Comparison of ENCODE assay signal across 16 cellular contexts in genomic region chr12:113292091-113292490, GRCh38. TPM values are rescaled to one million over a fixed set of nuclear protein-coding genes. Genes with fewer than 3 reads are reported as not detected.
DNase-seq lines count a peak whose midpoint lies in the region; ATAC-seq and TF ChIP-seq lines count a peak whose summit lies in the region.
"Had no signal": no experiment of that assay in that cellular context is flagged by ENCODE, and none has a peak within 500 bp of the region (broad histone marks: within the 10 kb centered on the region; RNA-seq: fewer than 3 reads in every experiment).

No MANE protein-coding gene starts in this region.

- DNase-seq in AG04450 (ENCODE audit: low read depth, low spot score) (peak; percentile 16), astrocyte of the spinal cord (ENCODE audit: low read depth, low spot score) (peak; percentile 34), iris pigment epithelial cell (ENCODE audit: low read depth) (peak; percentile 88), GM23338 (ENCODE audit: low spot score) (no peak), NCI-H2107 (lab: John Stamatoyannopoulos, UW) (no peak)
- DNase-seq in CD8-positive, alpha-beta T cell: no peak
- DNase-seq in activated CD4-positive, alpha-beta T cell treated with anti-CD3 and anti-CD28 coated beads for 1 hour: no peak
- DNase-seq: activated T-cell treated with anti-CD3 and anti-CD28 coated beads, Interleukin-2, amount 50 U/mL, for 48 hours; gastrocnemius medialis; natural killer cell; NCI-H2029; NCI-H510A; stimulated activated naive CD8-positive, alpha-beta T cell treated with anti-CD3 and anti-CD28 coated beads, Interleukin-15, amount 100 ng/mL, for 72 hours; uterus had no signal

- H4K20me1 ChIP-seq in GM23338 (replicated peaks; ENCODE audit: insufficient read depth): no peaks in the 10 kb centered on the region

- H3K4me1 ChIP-seq in CD8-positive, alpha-beta T cell (ENCODE audit: insufficient read depth, low read length): no peaks in the 10 kb centered on the region
- no peaks in the 10 kb centered on the region for H3K4me1 ChIP-seq in GM23338 (ENCODE audit: insufficient read depth)
- H3K4me1 ChIP-seq: uterus had no signal

- no peak overlapping the region for H3K4me3 ChIP-seq in AG04450 (ENCODE audit: low read depth, low read length)
- no peak overlapping the region for H3K4me3 ChIP-seq in CD8-positive, alpha-beta T cell (ENCODE audit: low read depth, low read length)
- H3K4me3 ChIP-seq in astrocyte of the spinal cord (ENCODE audit: low read depth, low read length): no peak overlapping the region
- H3K4me3 ChIP-seq in GM23338: no peak overlapping the region
- H3K4me3 ChIP-seq: gastrocnemius medialis, SJSA1, uterus had no signal

- TF ChIP-seq CTCF in AG04450 (IDR thresholded peaks at IDR 0.05; ENCODE audit: low read depth, low read length) (no peak), astrocyte of the spinal cord (IDR thresholded peaks at IDR 0.05; ENCODE audit: low read depth, low read length) (no peak), GM23338 (conservative IDR thresholded peaks at IDR 0.05; ENCODE audit: low read depth in 2 of 2) (no peak)
- TF ChIP-seq CTCF in CD8-positive, alpha-beta T cell (IDR thresholded peaks at IDR 0.05): no peak

- peaks cover 68% of the 10 kb centered on the region for H3K36me3 Mint-ChIP-seq in CD8-positive, alpha-beta T cell
- peaks cover 12% of the 10 kb centered on the region for H3K36me3 Mint-ChIP-seq in GM23338 (ENCODE audit: low read depth)
- H3K36me3 Mint-ChIP-seq: natural killer cell had no signal

- H3K4me2 ChIP-seq in GM23338: no peak overlapping the region

- in situ Hi-C loops in astrocyte of the spinal cord (cut with HindIII; ENCODE audit: low sequenced_read_pairs): no loop called here

- H3K4me1 Mint-ChIP-seq in CD8-positive, alpha-beta T cell (ENCODE audit: low read depth): no peaks in the 10 kb centered on the region
- 0 out of 3 replicates have a peak, but pooled peaks cover 2% of the 10 kb centered on the region for H3K4me1 Mint-ChIP-seq in GM23338
- H3K4me1 Mint-ChIP-seq: natural killer cell; stimulated activated naive CD8-positive, alpha-beta T cell treated with anti-CD3 and anti-CD28 coated beads, Interleukin-15, amount 100 ng/mL, for 72 hours had no signal

- no peak overlapping the region for H2AFZ ChIP-seq in GM23338

- peak overlapping the region; percentile 67 for H3K27ac Mint-ChIP-seq in CD8-positive, alpha-beta T cell
- no peak overlapping the region for H3K27ac Mint-ChIP-seq in GM23338
- H3K27ac Mint-ChIP-seq: natural killer cell had no signal

- ATAC-seq in CD8-positive, alpha-beta T cell: no peak
- ATAC-seq in SK-N-SH treated with all-trans-retinoic acid at 6 μM for 48 hours (no peak), GM23338 (no peak)
- ATAC-seq: gastrocnemius medialis; natural killer cell; stimulated activated naive CD8-positive, alpha-beta T cell treated with anti-CD3 and anti-CD28 coated beads, Interleukin-15, amount 100 ng/mL, for 72 hours had no signal

- CTCF ChIA-PET in AG04450 (lab: Charles Lee): interaction anchor here (0.6 kb wide), 1 partner anchor 787 kb away, joined by 4 read pairs; no protein-coding TSS in a partner anchor
- CTCF ChIA-PET in CD8-positive, alpha-beta T cell (lab: Charles Lee): no interaction called here

- H3K9me3 ChIP-seq in AG04450 (ENCODE audit: control insufficient read depth, insufficient read depth, low read length): no peaks in the 10 kb centered on the region; the same call in 1 of the 2 replicates
- no peaks in the 10 kb centered on the region for H3K9me3 ChIP-seq in CD8-positive, alpha-beta T cell (ENCODE audit: low read length)
- H3K9me3 ChIP-seq: gastrocnemius medialis, SJSA1, uterus had no signal

- H3K36me3 ChIP-seq in CD8-positive, alpha-beta T cell (ENCODE audit: insufficient read depth, low read length): peaks cover 14% of the 10 kb centered on the region
- H3K36me3 ChIP-seq in GM23338 (ENCODE audit: insufficient read depth): no peaks in the 10 kb centered on the region
- H3K36me3 ChIP-seq: SJSA1, uterus had no signal

- POLR2A ChIA-PET in AG04450 (lab: Yijun Ruan, JAX): no interaction called here
- POLR2A ChIA-PET in CD8-positive, alpha-beta T cell (lab: Charles Lee): no interaction called here

- intact Hi-C loops in CD8-positive, alpha-beta T cell (cut with DNase I, micrococcal nuclease): no loop called here

- H3K9me2 ChIP-seq in GM23338 (ENCODE audit: insufficient read depth): no peaks in the 10 kb centered on the region

- no peaks in the 10 kb centered on the region for H3K9me3 Mint-ChIP-seq in CD8-positive, alpha-beta T cell
- no peaks in the 10 kb centered on the region for H3K9me3 Mint-ChIP-seq in GM23338
- H3K9me3 Mint-ChIP-seq: natural killer cell; stimulated activated naive CD8-positive, alpha-beta T cell treated with anti-CD3 and anti-CD28 coated beads, Interleukin-15, amount 100 ng/mL, for 72 hours had no signal

- H3K4me3 Mint-ChIP-seq in CD8-positive, alpha-beta T cell: no peak overlapping the region
- H3K4me3 Mint-ChIP-seq in GM23338: no peak overlapping the region
- H3K4me3 Mint-ChIP-seq: natural killer cell; stimulated activated naive CD8-positive, alpha-beta T cell treated with anti-CD3 and anti-CD28 coated beads, Interleukin-15, amount 100 ng/mL, for 72 hours had no signal

- H3K27me3 ChIP-seq in AG04450 (ENCODE audit: control insufficient read depth, insufficient read depth, low read length) (no peaks in the 10 kb centered on the region), GM23338 (ENCODE audit: insufficient read depth) (no peaks in the 10 kb centered on the region)
- H3K27me3 ChIP-seq in CD8-positive, alpha-beta T cell (ENCODE audit: insufficient read depth, low read length): no peaks in the 10 kb centered on the region
- H3K27me3 ChIP-seq: gastrocnemius medialis, SJSA1, uterus had no signal

- no peaks in the 10 kb centered on the region for H3K27me3 Mint-ChIP-seq in CD8-positive, alpha-beta T cell (ENCODE audit: low read depth)
- H3K27me3 Mint-ChIP-seq in GM23338 (ENCODE audit: insufficient read depth, low read depth, poor library complexity): peaks cover 4% of the 10 kb centered on the region
- H3K27me3 Mint-ChIP-seq: stimulated activated naive CD8-positive, alpha-beta T cell treated with anti-CD3 and anti-CD28 coated beads, Interleukin-15, amount 100 ng/mL, for 72 hours had no signal

- H3K27ac ChIP-seq in AG04450 (ENCODE audit: low read depth, low read length): peak overlapping the region; percentile 47
- H3K27ac ChIP-seq in CD8-positive, alpha-beta T cell (ENCODE audit: low read depth, low read length): no peak overlapping the region
- no peak overlapping the region for H3K27ac ChIP-seq in GM23338 (ENCODE audit: low read depth)
- H3K27ac ChIP-seq: gastrocnemius medialis, SJSA1, uterus had no signal

- H3F3A ChIP-seq in GM23338 (replicated peaks; ENCODE audit: low read depth): no peaks in the 10 kb centered on the region

- H3K79me2 ChIP-seq in GM23338 (replicated peaks; ENCODE audit: insufficient read depth): no peaks in the 10 kb centered on the region

TF ChIP-seq in SK-N-SH treated with all-trans-retinoic acid at 6 μM for 48 hours, 23 proteins besides CTCF, POLR2A, EP300 and RAD21:
- TF ChIP-seq ZNF8 (CRISPR knock-in tag; IDR thresholded peaks at IDR 0.05): no peak
- TF ChIP-seq OSR1 (CRISPR knock-in tag; IDR thresholded peaks at IDR 0.05): no peak
- no peak for TF ChIP-seq CREB5 (CRISPR knock-in tag; IDR thresholded peaks at IDR 0.05; ENCODE audit: low read depth)
- no peak for TF ChIP-seq ZNF565 (CRISPR knock-in tag; conservative IDR thresholded peaks at IDR 0.05; ENCODE audit: low read depth)
- no peak for TF ChIP-seq TCF4 (CRISPR knock-in tag; IDR thresholded peaks at IDR 0.05; ENCODE audit: borderline replicate concordance)

TF ChIP-seq in GM23338, 12 proteins besides CTCF, POLR2A, EP300 and RAD21 (continues in another document):
- TF ChIP-seq ETS1 (IDR thresholded peaks at IDR 0.05): no peak
- TF ChIP-seq ZNF331 (CRISPR knock-in tag; IDR thresholded peaks at IDR 0.05; ENCODE audit: low read depth): no peak
- TF ChIP-seq POLR2AphosphoS5 (IDR thresholded peaks at IDR 0.05; ENCODE audit: low read depth): no peak
- no peak for TF ChIP-seq STAT1 (IDR thresholded peaks at IDR 0.05; ENCODE audit: unreplicated experiment)
- no peak for TF ChIP-seq ZNF114 (CRISPR knock-in tag; IDR thresholded peaks at IDR 0.05)

RNA-seq across cellular contexts. Expression of gene SLC8B1, which starts 42.8 kb away (rescaled TPM):
- polyA plus RNA-seq in AG04450 (2011; rRNA removed) (12.1 and 17.2 TPM in 2 replicates), GM23338 (2016; fragmentation: Nextera tagmentation; extraction: Ambion mirVana) (5.3 and 6.0 TPM in 2 replicates)
- 15.2 and 25.5 TPM in 2 replicates for polyA minus RNA-seq in AG04450 (2011; rRNA and poly(A)+ RNA removed)
- total RNA-seq in CD8-positive, alpha-beta T cell: 10 to 100 TPM; 67.3 to 72.8 TPM
- 8.9 and 13.4 TPM in 2 replicates for total RNA-seq in GM23338 (2014; rRNA removed; shearing (Covaris generic))

Comparison
In these comparisons a context has a peak if more than half of its experiments do, and no peak if none do; other contexts are left out.
1. DNase-seq: peak in AG04450 (single experiment), astrocyte of the spinal cord (single experiment) and iris pigment epithelial cell (single experiment); none in CD8-positive, alpha-beta T cell (0 of 7), GM23338 (single experiment), NCI-H2107 (single experiment) and activated CD4-positive, alpha-beta T cell treated with anti-CD3 and anti-CD28 coated beads for 1 hour (single experiment).